In genomic region chr20:2759603-2760360, GRCh38 we compare ENCODE assay signal across 1 cellular context.
TF ChIP-seq lines count a peak whose summit lies in the region.

No MANE protein-coding gene starts in this region.

TF ChIP-seq in HepG2, 621 proteins besides CTCF, POLR2A, EP300 and RAD21:
- TF ChIP-seq IRX3 (CRISPR knock-in tag; IDR thresholded peaks at IDR 0.05; ENCODE audit: borderline replicate concordance, low read depth) (no peak), NFATC3 (CRISPR knock-in tag; IDR thresholded peaks at IDR 0.05) (no peak), RBM39 (IDR thresholded peaks at IDR 0.05; ENCODE audit: low read depth, low read length, poor library complexity, severe bottlenecking) (peak; percentile 36)
